Comparison of ENCODE assay signal across 36 cellular contexts in the genomic region with DNA sequence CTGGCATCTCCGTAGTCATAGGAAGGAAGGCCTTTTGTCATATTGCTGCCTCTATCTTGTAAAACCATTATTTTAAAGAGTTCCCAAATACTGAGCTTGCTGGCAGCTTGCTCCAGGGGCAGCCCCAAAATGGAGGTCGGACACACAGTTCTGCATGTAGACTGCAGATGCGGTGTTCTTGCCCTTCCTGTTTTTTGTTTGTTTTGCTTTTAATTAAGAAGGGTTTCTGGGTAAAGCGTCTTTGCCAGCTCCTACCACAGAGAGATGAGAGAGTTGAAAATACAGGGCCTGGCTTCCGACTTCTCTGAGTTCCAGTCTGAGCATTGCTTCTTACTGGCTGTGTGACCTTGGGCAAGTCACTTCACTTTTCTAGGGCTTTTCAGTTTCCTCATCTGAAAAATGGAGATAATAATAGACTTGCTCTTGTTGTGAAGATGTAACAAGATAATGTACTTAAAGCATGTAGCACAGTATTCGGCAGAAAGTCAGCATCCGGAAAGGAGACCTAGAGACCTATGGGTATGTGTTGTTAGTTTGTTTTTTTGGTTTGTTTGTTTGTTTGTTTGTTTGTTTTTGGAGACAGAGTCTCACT.
"Had no signal": no experiment of that assay in that cellular context is flagged by ENCODE, and none has a peak within 500 bp of the region (broad histone marks: within the 10 kb centered on the region; RNA-seq: fewer than 3 reads in every experiment).

No MANE protein-coding gene starts in this region.

- H2AFZ ChIP-seq: PC-9 had no signal

- H3K4me3 ChIP-seq: PC-9 had no signal

- H3K27ac Mint-ChIP-seq: activated CD4-positive, alpha-beta memory T cell treated with anti-CD3 and anti-CD28 coated beads for 36 hours; activated CD4-positive, alpha-beta T cell treated with anti-CD3 and anti-CD28 coated beads for 36 hours; activated CD8-positive, alpha-beta memory T cell treated with anti-CD3 and anti-CD28 coated beads, Interleukin-2, amount 10 ng/mL, durations not matched to agents 7 days and 5 days; activated naive CD4-positive, alpha-beta T cell treated with anti-CD3 and anti-CD28 coated beads, Interleukin-2, amount 10 ng/mL, durations not matched to agents 7 days and 5 days; activated naive CD8-positive, alpha-beta T cell; activated naive CD8-positive, alpha-beta T cell treated with anti-CD3 and anti-CD28 coated beads, Interleukin-2, amount 50 U/mL, for 24 hours; WTC11 had no signal

- H3K36me3 Mint-ChIP-seq: activated CD4-positive, alpha-beta memory T cell treated with anti-CD3 and anti-CD28 coated beads for 36 hours; activated CD8-positive, alpha-beta memory T cell treated with anti-CD3 and anti-CD28 coated beads, Interleukin-2, amount 10 ng/mL, durations not matched to agents 7 days and 5 days; activated naive CD4-positive, alpha-beta T cell treated with anti-CD3 and anti-CD28 coated beads, Interleukin-2, amount 10 ng/mL, durations not matched to agents 7 days and 5 days; activated naive CD8-positive, alpha-beta T cell had no signal

- ATAC-seq: activated CD4-positive, alpha-beta T cell treated with anti-CD3 and anti-CD28 coated beads for 36 hours; activated CD4-positive, CD25-positive, alpha-beta regulatory T cell treated with anti-CD3 and anti-CD28 coated beads, Interleukin-2, amount 50 U/mL, for 24 hours; activated CD8-positive, alpha-beta memory T cell treated with anti-CD3 and anti-CD28 coated beads, Interleukin-2, amount 10 ng/mL, durations not matched to agents 7 days and 5 days; activated naive CD8-positive, alpha-beta T cell treated with anti-CD3 and anti-CD28 coated beads, Interleukin-2, amount 50 U/mL, for 24 hours; Right ventricle myocardium inferior; WTC11 had no signal

- H3K36me3 ChIP-seq: brain microvascular endothelial cell had no signal

- H3K27ac ChIP-seq: brain microvascular endothelial cell, PC-9, RWPE1 had no signal

- H3K4me1 Mint-ChIP-seq: activated CD4-positive, alpha-beta T cell treated with anti-CD3 and anti-CD28 coated beads for 36 hours; activated CD8-positive, alpha-beta memory T cell treated with anti-CD3 and anti-CD28 coated beads, Interleukin-2, amount 10 ng/mL, durations not matched to agents 7 days and 5 days; activated naive CD4-positive, alpha-beta T cell treated with anti-CD3 and anti-CD28 coated beads, Interleukin-2, amount 10 ng/mL, durations not matched to agents 7 days and 5 days had no signal

- H3K27me3 Mint-ChIP-seq: activated CD4-positive, alpha-beta memory T cell treated with anti-CD3 and anti-CD28 coated beads for 36 hours; activated CD4-positive, alpha-beta T cell treated with anti-CD3 and anti-CD28 coated beads for 36 hours; activated CD8-positive, alpha-beta memory T cell treated with anti-CD3 and anti-CD28 coated beads, Interleukin-2, amount 10 ng/mL, durations not matched to agents 7 days and 5 days; activated naive CD8-positive, alpha-beta T cell; activated naive CD8-positive, alpha-beta T cell treated with anti-CD3 and anti-CD28 coated beads, Interleukin-2, amount 50 U/mL, for 24 hours had no signal

- H3K9me3 Mint-ChIP-seq: activated CD4-positive, alpha-beta memory T cell treated with anti-CD3 and anti-CD28 coated beads for 36 hours; activated naive CD4-positive, alpha-beta T cell treated with anti-CD3 and anti-CD28 coated beads, Interleukin-2, amount 10 ng/mL, durations not matched to agents 7 days and 5 days; activated naive CD8-positive, alpha-beta T cell treated with anti-CD3 and anti-CD28 coated beads, Interleukin-2, amount 50 U/mL, for 24 hours had no signal

- H3K4me3 Mint-ChIP-seq: activated CD4-positive, alpha-beta memory T cell treated with anti-CD3 and anti-CD28 coated beads for 36 hours; activated CD4-positive, alpha-beta T cell treated with anti-CD3 and anti-CD28 coated beads for 36 hours; activated CD8-positive, alpha-beta memory T cell treated with anti-CD3 and anti-CD28 coated beads, Interleukin-2, amount 10 ng/mL, durations not matched to agents 7 days and 5 days; activated naive CD4-positive, alpha-beta T cell treated with anti-CD3 and anti-CD28 coated beads, Interleukin-2, amount 10 ng/mL, durations not matched to agents 7 days and 5 days; activated naive CD8-positive, alpha-beta T cell; activated naive CD8-positive, alpha-beta T cell treated with anti-CD3 and anti-CD28 coated beads, Interleukin-2, amount 50 U/mL, for 24 hours; WTC11 had no signal

- H3K4me2 ChIP-seq: PC-9 had no signal

- FAIRE-seq: RCC 7860, TTC549 had no signal

- H3K27me3 ChIP-seq: brain microvascular endothelial cell had no signal

- DNase-seq: activated CD4-positive, alpha-beta memory T cell treated with anti-CD3 and anti-CD28 coated beads for 36 hours; activated CD4-positive, alpha-beta T cell treated with anti-CD3 and anti-CD28 coated beads for 36 hours; activated CD4-positive, alpha-beta T cell treated with anti-CD3 and anti-CD28 coated beads, Interleukin-2, amount 50 U/mL, for 1 hour; activated CD8-positive, alpha-beta memory T cell treated with anti-CD3 and anti-CD28 coated beads for 24 hours; activated CD8-positive, alpha-beta memory T cell treated with anti-CD3 and anti-CD28 coated beads, Interleukin-2, amount 10 ng/mL, durations not matched to agents 7 days and 5 days; activated CD8-positive, alpha-beta memory T cell treated with anti-CD3 and anti-CD28 coated beads, Interleukin-2, amount 50 U/mL, for 48 hours; activated effector memory CD4-positive, alpha-beta T cell treated with Interleukin-2 at 50 U/mL for 16 hours; activated naive CD4-positive, alpha-beta T cell treated with anti-CD3 and anti-CD28 coated beads, Interleukin-2, amount 10 ng/mL, durations not matched to agents 7 days and 5 days; activated naive CD8-positive, alpha-beta T cell treated with anti-CD3 and anti-CD28 coated beads, Interleukin-2, amount 50 U/mL, for 24 hours; activated T-cell treated with anti-CD3 and anti-CD28 coated beads, Interleukin-2, amount 50 U/mL, for 48 hours; anterior cingulate cortex; brain microvascular endothelial cell; central memory CD4-positive, alpha-beta T cell; Kasumi-1; KG1; MM.1S; MV-4-11; NCI-H1092 treated with DMSO at 0.1 percent for 48 hours; NCI-H1417; NCI-H146; NCI-H187; NCI-H2029 treated with DMSO at 0.1 percent for 48 hours; NCI-H2107; NCI-H2171; NCI-H510A; NCI-H526; NCI-H748 treated with DMSO at 0.1 percent for 48 hours; NK-92 treated with Interleukin-12 subunit alpha and Interleukin-12 subunit beta, amount 100 ng/mL, for 24 hours; PC-9 had no signal
